8 cellular contexts compared by ENCODE assay signal in the genomic region with DNA sequence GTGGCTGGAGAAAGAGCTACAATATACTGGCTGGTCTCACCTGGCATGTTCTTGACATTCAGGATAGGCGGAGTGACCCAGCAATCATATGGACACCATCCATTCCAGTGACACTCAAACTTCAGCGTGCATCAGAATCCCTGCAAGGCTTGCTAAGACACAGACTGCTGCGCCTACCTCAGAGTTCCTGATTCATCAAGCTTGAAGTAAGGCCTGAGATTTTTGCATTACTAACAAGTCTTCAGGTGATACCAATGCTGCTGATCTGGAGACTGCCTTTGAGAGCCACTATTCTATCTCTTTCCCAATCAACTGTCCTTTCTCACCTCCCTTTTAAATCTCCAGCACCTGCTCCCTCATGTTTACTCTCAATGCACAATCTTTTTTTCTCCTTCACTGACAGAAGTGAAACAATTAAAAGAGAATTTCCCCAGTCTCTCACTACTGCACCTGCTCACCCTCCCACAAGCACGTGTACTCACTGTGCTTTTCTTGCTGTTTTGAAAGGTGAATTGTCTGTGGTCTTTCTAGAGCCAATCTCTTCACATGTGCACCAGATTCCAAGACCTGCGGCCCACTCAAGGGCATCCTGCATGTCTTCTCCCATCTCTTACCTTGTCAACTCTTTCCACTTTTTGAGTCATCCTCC.
A peak's percentile ranks its signal among the peaks of the same experiment; 100 is the strongest.
DNase-seq lines count a peak whose midpoint lies in the region; ATAC-seq and TF ChIP-seq lines count a peak whose summit lies in the region.
"Not testable (repeated sequence)": the region's sequence is repeated elsewhere in the genome, so short reads cannot be mapped to it uniquely, and the experiment has no call there.

No MANE protein-coding gene starts in this region.

- not testable (repeated sequence) for H3K36me3 Mint-ChIP-seq in activated B cell treated with CpG ODN at 0.5 μM for 24 hours (ENCODE audit: low read depth); stimulated activated naive B cell treated with anti-CD40 and anti-IgM and Interleukin-4, amounts not matched to agents 10 μg/mL and 1 μg/mL and 100 μg/mL, for 72 hours

- peak; percentile 53 for ATAC-seq in GM18520 (IDR thresholded peaks at IDR 0.05; ENCODE audit: unreplicated experiment)
- ATAC-seq in GM19395 (IDR thresholded peaks at IDR 0.05; ENCODE audit: unreplicated experiment): peak; percentile 73
- ATAC-seq in GM21825 (IDR thresholded peaks at IDR 0.05; ENCODE audit: unreplicated experiment): peak; percentile 71
- ATAC-seq in HG02885 (IDR thresholded peaks at IDR 0.05; ENCODE audit: poor library complexity, unreplicated experiment): peak; percentile 79
- peak; percentile 44 for ATAC-seq in HG03175 (IDR thresholded peaks at IDR 0.05; ENCODE audit: unreplicated experiment)
- peak; percentile 73 for ATAC-seq in activated B cell treated with CpG ODN at 0.5 μM for 24 hours (ENCODE audit: low read depth)
- ATAC-seq in stimulated activated naive B cell treated with anti-CD40 and anti-IgM and Interleukin-4, amounts not matched to agents 10 μg/mL and 1 μg/mL and 100 μg/mL, for 72 hours (replicated peaks): peak; percentile 60 to 76

- peaks cover 36% of the 10 kb centered on the region for H3K4me1 Mint-ChIP-seq in activated B cell treated with CpG ODN at 0.5 μM for 24 hours
- not testable (repeated sequence) for H3K4me1 Mint-ChIP-seq in stimulated activated naive B cell treated with anti-CD40 and anti-IgM and Interleukin-4, amounts not matched to agents 10 μg/mL and 1 μg/mL and 100 μg/mL, for 72 hours

- intact Hi-C loops in activated B cell treated with CpG ODN at 0.5 μM for 24 hours (cut with micrococcal nuclease): not testable (repeated sequence)

- peak overlapping the region; percentile 60 for H3K4me3 Mint-ChIP-seq in activated B cell treated with CpG ODN at 0.5 μM for 24 hours
- H3K4me3 Mint-ChIP-seq in stimulated activated naive B cell treated with anti-CD40 and anti-IgM and Interleukin-4, amounts not matched to agents 10 μg/mL and 1 μg/mL and 100 μg/mL, for 72 hours: not testable (repeated sequence)

- not testable (repeated sequence) for TF ChIP-seq CTCF in activated B cell treated with CpG ODN at 0.5 μM for 24 hours (IDR thresholded peaks at IDR 0.05)

- CTCF ChIA-PET in activated B cell treated with CpG ODN at 0.5 μM for 24 hours (lab: Charles Lee): not testable (repeated sequence)

- H3K27me3 Mint-ChIP-seq in activated B cell treated with CpG ODN at 0.5 μM for 24 hours; stimulated activated naive B cell treated with anti-CD40 and anti-IgM and Interleukin-4, amounts not matched to agents 10 μg/mL and 1 μg/mL and 100 μg/mL, for 72 hours: not testable (repeated sequence)

- not testable (repeated sequence) for H3K9me3 Mint-ChIP-seq in activated B cell treated with CpG ODN at 0.5 μM for 24 hours; stimulated activated naive B cell treated with anti-CD40 and anti-IgM and Interleukin-4, amounts not matched to agents 10 μg/mL and 1 μg/mL and 100 μg/mL, for 72 hours

- peak overlapping the region; percentile 87 for H3K27ac Mint-ChIP-seq in activated B cell treated with CpG ODN at 0.5 μM for 24 hours
- not testable (repeated sequence) for H3K27ac Mint-ChIP-seq in stimulated activated naive B cell treated with anti-CD40 and anti-IgM and Interleukin-4, amounts not matched to agents 10 μg/mL and 1 μg/mL and 100 μg/mL, for 72 hours

- DNase-seq in NCI-H1105 (lab: John Stamatoyannopoulos, UW): peak; percentile 45
- not testable (repeated sequence) for DNase-seq in activated B cell treated with CpG ODN at 0.5 μM for 24 hours; stimulated activated naive B cell treated with anti-CD40 and anti-IgM and Interleukin-4, amounts not matched to agents 10 μg/mL and 1 μg/mL and 100 μg/mL, for 72 hours

- POLR2A ChIA-PET in activated B cell treated with CpG ODN at 0.5 μM for 24 hours (lab: Charles Lee): interaction anchor here (0.7 kb wide), 1 partner anchor 10 kb away, joined by 3 read pairs; no protein-coding TSS in a partner anchor
